8 cellular contexts compared by ENCODE assay signal in genomic region chr21:42460391-42461184, GRCh38. TPM values are rescaled to one million over a fixed set of nuclear protein-coding genes. Genes with fewer than 3 reads are reported as not detected.
DNase-seq lines count a peak whose midpoint lies in the region; ATAC-seq and TF ChIP-seq lines count a peak whose summit lies in the region.

No MANE protein-coding gene starts in this region.

- no peak for TF ChIP-seq CTCF in coronary artery (IDR thresholded peaks at IDR 0.05)

- H3K27ac ChIP-seq in coronary artery, result no peak overlapping the region

- H3K4me3 Mint-ChIP-seq in activated T-helper 2 cell treated with anti-CD3 and anti-CD28 coated beads, Interferon-gamma antibody, Interleukin-2, Interleukin-4, amounts not matched to agents 10 μg/mL and 5 μg/mL and 100 μg/mL, durations not matched to agents 14 hours and 24 hours and 36 hours (ENCODE audit: low read depth), result no peak overlapping the region

- peak overlapping the region; percentile 23 for H3K27ac Mint-ChIP-seq in activated T-helper 2 cell treated with anti-CD3 and anti-CD28 coated beads, Interferon-gamma antibody, Interleukin-2, Interleukin-4, amounts not matched to agents 10 μg/mL and 5 μg/mL and 100 μg/mL, durations not matched to agents 14 hours and 24 hours and 36 hours

- intact Hi-C loops in activated T-helper 2 cell treated with anti-CD3 and anti-CD28 coated beads, Interferon-gamma antibody, Interleukin-2, Interleukin-4, amounts not matched to agents 10 μg/mL and 5 μg/mL and 100 μg/mL, durations not matched to agents 14 hours and 24 hours and 36 hours (cut with micrococcal nuclease), result no loop called here
- intact Hi-C loops in left cardiac atrium (cut with DNase I), result no loop called here

- no peaks in the 10 kb centered on the region for H3K27me3 Mint-ChIP-seq in activated T-helper 2 cell treated with anti-CD3 and anti-CD28 coated beads, Interferon-gamma antibody, Interleukin-2, Interleukin-4, amounts not matched to agents 10 μg/mL and 5 μg/mL and 100 μg/mL, durations not matched to agents 14 hours and 24 hours and 36 hours (ENCODE audit: low read depth)

- DNase-seq in NCI-H2107 (lab: John Stamatoyannopoulos, UW), result peak; percentile 86
- DNase-seq in activated T-helper 2 cell treated with anti-CD3 and anti-CD28 coated beads, Interferon-gamma antibody, Interleukin-2, Interleukin-4, amounts not matched to agents 10 μg/mL and 5 μg/mL and 100 μg/mL, durations not matched to agents 14 hours and 24 hours and 36 hours (ENCODE audit: low spot score), result no peak
- peak; percentile 23 for DNase-seq in stimulated activated CD4-positive, alpha-beta T cell treated with anti-CD3 and anti-CD28 coated beads, Interleukin-4, amount 100 ng/mL, for 24 hours
- no peak for DNase-seq in AG08396 (ENCODE audit: low spot score)
- no peak for DNase-seq in coronary artery (ENCODE audit: low spot score)
- DNase-seq in left cardiac atrium, result no peak

- peak; percentile 36 for ATAC-seq in GM18520 (IDR thresholded peaks at IDR 0.05; ENCODE audit: unreplicated experiment)
- peak; percentile 39 for ATAC-seq in HG02610 (IDR thresholded peaks at IDR 0.05; ENCODE audit: unreplicated experiment)
- ATAC-seq in left cardiac atrium, result no peak

- no peaks in the 10 kb centered on the region for H3K9me3 Mint-ChIP-seq in activated T-helper 2 cell treated with anti-CD3 and anti-CD28 coated beads, Interferon-gamma antibody, Interleukin-2, Interleukin-4, amounts not matched to agents 10 μg/mL and 5 μg/mL and 100 μg/mL, durations not matched to agents 14 hours and 24 hours and 36 hours

- H3K4me1 Mint-ChIP-seq in activated T-helper 2 cell treated with anti-CD3 and anti-CD28 coated beads, Interferon-gamma antibody, Interleukin-2, Interleukin-4, amounts not matched to agents 10 μg/mL and 5 μg/mL and 100 μg/mL, durations not matched to agents 14 hours and 24 hours and 36 hours (ENCODE audit: low read depth), result peaks cover 58% of the 10 kb centered on the region

- peaks cover 4% of the 10 kb centered on the region for H3K36me3 Mint-ChIP-seq in activated T-helper 2 cell treated with anti-CD3 and anti-CD28 coated beads, Interferon-gamma antibody, Interleukin-2, Interleukin-4, amounts not matched to agents 10 μg/mL and 5 μg/mL and 100 μg/mL, durations not matched to agents 14 hours and 24 hours and 36 hours (ENCODE audit: low read depth)

- no peak overlapping the region for H3K4me3 ChIP-seq in coronary artery

RNA-seq across cellular contexts. Expression of gene RSPH1, which starts 35.4 kb away (rescaled TPM):
- total RNA-seq in activated T-helper 2 cell treated with anti-CD3 and anti-CD28 coated beads, Interferon-gamma antibody, Interleukin-2, Interleukin-4, amounts not matched to agents 10 μg/mL and 5 μg/mL and 100 μg/mL, durations not matched to agents 14 hours and 24 hours and 36 hours, result not detected in 2 replicates
- not detected for total RNA-seq in left cardiac atrium

RNA-seq across cellular contexts. Expression of gene SLC37A1, which starts 53.1 kb away (rescaled TPM):
- 21.6 and 22.3 TPM in 2 replicates for total RNA-seq in activated T-helper 2 cell treated with anti-CD3 and anti-CD28 coated beads, Interferon-gamma antibody, Interleukin-2, Interleukin-4, amounts not matched to agents 10 μg/mL and 5 μg/mL and 100 μg/mL, durations not matched to agents 14 hours and 24 hours and 36 hours
- total RNA-seq in left cardiac atrium, result 1 to 10 TPM; 1.9 to 3.7 TPM

RNA-seq across cellular contexts. Expression of gene UBASH3A, which starts 56.9 kb away (rescaled TPM):
- 86.0 and 87.4 TPM in 2 replicates for total RNA-seq in activated T-helper 2 cell treated with anti-CD3 and anti-CD28 coated beads, Interferon-gamma antibody, Interleukin-2, Interleukin-4, amounts not matched to agents 10 μg/mL and 5 μg/mL and 100 μg/mL, durations not matched to agents 14 hours and 24 hours and 36 hours
- total RNA-seq in left cardiac atrium, result under 1 TPM; 0.44 to 0.47 TPM

Comparison
In these comparisons a context has a peak if more than half of its experiments do, and no peak if none do; other contexts are left out.
1. ATAC-seq: peak in GM18520 (single experiment) and HG02610 (single experiment); none in left cardiac atrium (0 of 2).
2. DNase-seq: peak in NCI-H2107 (single experiment) and stimulated activated CD4-positive, alpha-beta T cell treated with anti-CD3 and anti-CD28 coated beads, Interleukin-4, amount 100 ng/mL, for 24 hours (single experiment); none in activated T-helper 2 cell treated with anti-CD3 and anti-CD28 coated beads, Interferon-gamma antibody, Interleukin-2, Interleukin-4, amounts not matched to agents 10 μg/mL and 5 μg/mL and 100 μg/mL, durations not matched to agents 14 hours and 24 hours and 36 hours (single experiment), AG08396 (single experiment), coronary artery (single experiment) and left cardiac atrium (single experiment).
3. RNA of gene UBASH3A, which starts 56.9 kb away (total RNA-seq): 86.0 to 87.4 TPM in activated T-helper 2 cell treated with anti-CD3 and anti-CD28 coated beads, Interferon-gamma antibody, Interleukin-2, Interleukin-4, amounts not matched to agents 10 μg/mL and 5 μg/mL and 100 μg/mL, durations not matched to agents 14 hours and 24 hours and 36 hours; 0.44 to 0.47 TPM in left cardiac atrium; every median in the first group is over 10 times any median in the second.